ENCODE assay signal across 1 cellular context in genomic region chr1:45750298-45751038, GRCh38.
A peak's percentile ranks its signal among the peaks of the same experiment; 100 is the strongest.
TF ChIP-seq lines count a peak whose summit lies in the region.

IPP (minus strand) TSS chr1:45750653; CDS start chr1:45746411, 4,242 bp downstream.

TF ChIP-seq in HepG2, 621 proteins besides CTCF, POLR2A, EP300 and RAD21 (continued from another document and continues in another):
- TF ChIP-seq ZNF276 (CRISPR knock-in tag; IDR thresholded peaks at IDR 0.05; ENCODE audit: low read depth) (peak; percentile 86; the same call in 1 of the 2 replicates), ZNF775 (CRISPR knock-in tag; IDR thresholded peaks at IDR 0.05; ENCODE audit: borderline replicate concordance) (no peak; the same call in 1 of the 2 replicates), SP5 (CRISPR knock-in tag; IDR thresholded peaks at IDR 0.05; ENCODE audit: borderline replicate concordance, low read depth) (peak; percentile 37; the same call in 1 of the 2 replicates), ZNF747 (CRISPR knock-in tag; IDR thresholded peaks at IDR 0.05; ENCODE audit: borderline replicate concordance) (peak; percentile 82), SRSF1 (optimal IDR thresholded peaks at IDR 0.05; ENCODE audit: low read depth, low read length) (peak; percentile 92), ZNF317 (CRISPR knock-in tag; IDR thresholded peaks at IDR 0.05) (peak; percentile 72), LCORL (IDR thresholded peaks at IDR 0.05) (no peak), LCORL (CRISPR knock-in tag; IDR thresholded peaks at IDR 0.05) (peak; percentile 77; the same call in 1 of the 2 replicates), RFX1 (IDR thresholded peaks at IDR 0.05) (no peak), MAFK (conservative IDR thresholded peaks at IDR 0.05 in 1 of 2, IDR thresholded peaks at IDR 0.05 in 1 of 2; ENCODE audit: low read length in 2 of 2) (no peak), ZFP90 (CRISPR knock-in tag; IDR thresholded peaks at IDR 0.05; ENCODE audit: borderline replicate concordance) (peak; percentile 61), HDAC1 (CRISPR knock-in tag; IDR thresholded peaks at IDR 0.05) (peak; percentile 18; the same call in 1 of the 2 replicates), ARID2 (CRISPR knock-in tag; IDR thresholded peaks at IDR 0.05; ENCODE audit: borderline replicate concordance) (no peak; the same call in 1 of the 2 replicates), UBTF (CRISPR knock-in tag; IDR thresholded peaks at IDR 0.05) (peak; percentile 100), FOXP1 (IDR thresholded peaks at IDR 0.05) (no peak), FOXP1 (CRISPR knock-in tag; IDR thresholded peaks at IDR 0.05) (0 out of 2 replicates have a peak, but pooled peaks have one; percentile 6), ZFP62 (CRISPR knock-in tag; IDR thresholded peaks at IDR 0.05) (no peak), ZMYM3 (CRISPR knock-in tag; IDR thresholded peaks at IDR 0.05) (peak; percentile 76; the same call in 1 of the 2 replicates), MTA1 (CRISPR knock-in tag; IDR thresholded peaks at IDR 0.05; ENCODE audit: borderline replicate concordance) (peak; percentile 77; the same call in 1 of the 2 replicates), NCOA2 (CRISPR knock-in tag; IDR thresholded peaks at IDR 0.05) (peak; percentile 65), GABPA (IDR thresholded peaks at IDR 0.05; ENCODE audit: low read depth, low read length) (peak; percentile 27; the same call in 1 of the 2 replicates), GABPA (CRISPR knock-in tag; IDR thresholded peaks at IDR 0.05; ENCODE audit: low read depth) (no peak), BCL3 (CRISPR knock-in tag; IDR thresholded peaks at IDR 0.05) (no peak), BRF2 (CRISPR knock-in tag; IDR thresholded peaks at IDR 0.05) (no peak), NFKBIZ (CRISPR knock-in tag; IDR thresholded peaks at IDR 0.05) (peak; percentile 42; the same call in 1 of the 2 replicates), TEF (CRISPR knock-in tag; IDR thresholded peaks at IDR 0.05) (no peak), ARID3A (IDR thresholded peaks at IDR 0.05; ENCODE audit: low read depth, low read length) (no peak), FOXO1 (CRISPR knock-in tag; IDR thresholded peaks at IDR 0.05) (peak; percentile 50; the same call in 1 of the 2 replicates), SMAD9 (CRISPR knock-in tag; IDR thresholded peaks at IDR 0.05) (no peak), KLF16 (CRISPR knock-in tag; IDR thresholded peaks at IDR 0.05) (peak in 1 of 2 experiments; percentile 88; a peak in 2 of 4 replicates), ISX (CRISPR knock-in tag; conservative IDR thresholded peaks at IDR 0.05) (no peak), PRDM15 (CRISPR knock-in tag; IDR thresholded peaks at IDR 0.05) (0 out of 2 replicates have a peak, but pooled peaks have one; percentile 25), ZNF367 (CRISPR knock-in tag; IDR thresholded peaks at IDR 0.05; ENCODE audit: borderline replicate concordance) (no peak; the same call in 1 of the 2 replicates), ZBTB49 (CRISPR knock-in tag; IDR thresholded peaks at IDR 0.05; ENCODE audit: borderline replicate concordance) (no peak), GLI4 (CRISPR knock-in tag; IDR thresholded peaks at IDR 0.05; ENCODE audit: borderline replicate concordance) (no peak)
